8 cellular contexts compared by ENCODE assay signal in genomic region chr1:161225534-161226319, GRCh38. TPM values are rescaled to one million over a fixed set of nuclear protein-coding genes. Genes with fewer than 3 reads are reported as not detected.
DNase-seq lines count a peak whose midpoint lies in the region; ATAC-seq and TF ChIP-seq lines count a peak whose summit lies in the region.

Gene TOMM40L, plus strand, starts transcription at chr1:161226060. Its CDS starts 430 bp downstream, at chr1:161226490.

- intact Hi-C loops in left cardiac atrium (cut with DNase I) (loop anchor here (2.0 to 10.0 kb wide), 3 partner anchors 17 to 159 kb away; no protein-coding TSS in a partner anchor), posterior vena cava (cut with DNase I) (loop anchor here (2.0 to 10.0 kb wide), 3 partner anchors 65 to 159 kb away; no protein-coding TSS in a partner anchor)

- peak; percentile 50 for TF ChIP-seq CTCF in GM13976 (IDR thresholded peaks at IDR 0.05; ENCODE audit: borderline replicate concordance, control extremely low read depth, extremely low read depth, insufficient read depth, missing control alignments)

- in situ Hi-C loops in GM13976 (cut with MboI; ENCODE audit: low sequenced_read_pairs, unreplicated experiment), result loop anchor here (10.0 kb wide), 1 partner anchor 149 kb away; no protein-coding TSS in a partner anchor

- DNase-seq in GM13976 (ENCODE audit: low spot score), result peak; percentile 93
- DNase-seq in NCI-H1436 treated with DMSO at 0.1 percent for 48 hours (lab: John Stamatoyannopoulos, UW), result peak; percentile 96
- DNase-seq in T-helper 1 cell, result peak; percentile 80 to 99 (median 85)
- peak; percentile 98 for DNase-seq in amniotic stem cell (lab: John Stamatoyannopoulos, UW)
- DNase-seq in left cardiac atrium, result peak; percentile 94
- peak; percentile 94 for DNase-seq in posterior vena cava (ENCODE audit: low spot score)
- DNase-seq in ureter (ENCODE audit: low spot score), result peak; percentile 90

- peak; percentile 97 for ATAC-seq in HG02852 (IDR thresholded peaks at IDR 0.05; ENCODE audit: unreplicated experiment)
- peak; percentile 97 for ATAC-seq in left cardiac atrium

RNA-seq across cellular contexts. Expression of gene TOMM40L, which starts in this region (rescaled TPM):
- 10 to 100 TPM; 31.2 to 34.8 TPM for total RNA-seq in left cardiac atrium
- total RNA-seq in posterior vena cava, result 10 to 100 TPM; 13.4 to 15.0 TPM
- total RNA-seq in ureter, result 17.5 TPM

Comparison
In these comparisons a context has a peak if more than half of its experiments do, and no peak if none do; other contexts are left out.
1. Peak in every context shown above with its lines: DNase-seq and ATAC-seq.